ENCODE assay signal across 8 cellular contexts in the genomic region with DNA sequence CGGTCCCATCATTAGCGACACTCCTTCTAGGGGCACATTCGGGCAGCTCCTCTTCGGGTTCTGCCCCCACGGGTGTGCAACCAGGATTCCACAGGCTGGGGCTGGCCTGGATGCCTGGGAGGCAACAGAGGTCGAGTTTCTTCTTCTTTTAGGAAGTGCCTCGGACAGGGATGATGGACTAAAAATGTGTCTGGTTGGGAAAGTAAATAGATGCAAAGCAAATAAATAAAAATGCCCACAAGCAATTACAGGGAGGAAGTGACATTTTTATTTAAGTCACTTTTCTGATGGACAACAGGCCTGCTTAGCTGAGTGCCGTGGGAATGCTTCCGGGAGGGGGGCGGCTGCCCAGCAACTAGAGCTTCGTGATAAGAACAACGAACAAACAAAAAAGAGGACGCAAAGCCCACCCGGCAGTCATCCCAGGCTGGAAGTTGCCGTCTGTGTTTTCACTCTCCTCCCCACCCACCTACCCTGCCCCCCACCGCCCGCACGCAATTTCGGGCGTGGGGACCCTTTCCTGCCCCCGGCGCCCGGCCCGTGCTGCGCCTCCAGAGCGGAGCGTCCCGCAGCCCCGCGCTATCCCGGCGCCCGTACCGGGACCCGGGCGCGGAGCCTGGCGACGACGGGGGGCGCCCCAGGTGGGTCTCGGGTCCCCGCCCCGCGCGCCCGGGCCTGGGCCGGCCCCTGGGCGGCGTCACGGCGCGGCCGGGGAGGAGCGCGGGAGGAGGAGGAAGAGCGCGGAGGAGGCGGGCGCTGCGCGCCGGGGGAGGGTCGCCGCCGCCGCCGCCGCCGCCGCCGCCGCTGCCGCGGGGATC. TPM values are rescaled to one million over a fixed set of nuclear protein-coding genes. Genes with fewer than 3 reads are reported as not detected.
DNase-seq lines count a peak whose midpoint lies in the region; ATAC-seq and TF ChIP-seq lines count a peak whose summit lies in the region.

No MANE protein-coding gene starts in this region.

- H3K27ac Mint-ChIP-seq in progenitor cell of endocrine pancreas = peak overlapping the region; percentile 96

- peaks cover 2% of the 10 kb centered on the region for H3K36me3 Mint-ChIP-seq in progenitor cell of endocrine pancreas (ENCODE audit: insufficient read depth)

- H3K27me3 ChIP-seq in SJCRH30 (no peaks in the 10 kb centered on the region), adipocyte (replicated peaks; ENCODE audit: control insufficient read depth, insufficient read depth, low read length) (peaks cover 9% of the 10 kb centered on the region), heart right ventricle (no peaks in the 10 kb centered on the region)

- 2 to 3% methylated on average over 39 to 73 of the region's 75 CpGs for WGBS in heart right ventricle, 2 donors

- no peaks in the 10 kb centered on the region for H3K9me3 Mint-ChIP-seq in progenitor cell of endocrine pancreas (ENCODE audit: low read depth)

- H3K9me3 ChIP-seq in SJCRH30 (replicated peaks) (no peaks in the 10 kb centered on the region; the same call in 1 of the 2 replicates), adipocyte (ENCODE audit: control insufficient read depth, low read length) (no peaks in the 10 kb centered on the region), heart right ventricle (no peaks in the 10 kb centered on the region)

- DNase-seq in DMS114 treated with DMSO at 0.1 percent for 48 hours (lab: John Stamatoyannopoulos, UW; ENCODE audit: unreplicated experiment) (peak; percentile 6), SJCRH30 (peak; percentile 55 to 69), adipocyte (ENCODE audit: low read depth) (peak; percentile 85), heart right ventricle (peak; percentile 56 to 79), progenitor cell of endocrine pancreas (ENCODE audit: low spot score, unreplicated experiment) (peak; percentile 53), OCI-M2 (lab: John Stamatoyannopoulos, UW; ENCODE audit: unreplicated experiment) (no peak)

- ATAC-seq in GM19467 (IDR thresholded peaks at IDR 0.05; ENCODE audit: unreplicated experiment) = peak; percentile 68
- peak; percentile 55 for ATAC-seq in HG03565 (IDR thresholded peaks at IDR 0.05; ENCODE audit: unreplicated experiment)
- peak; percentile 72 to 93 (median 90) for ATAC-seq in heart right ventricle

- intact Hi-C loops in heart right ventricle (cut with DNase I) = loop anchor here in 7 of 10 donors (5.0 to 10.0 kb wide), 9 partner anchors 71 to 443 kb away; no protein-coding TSS in a partner anchor

- H3K4me3 ChIP-seq in SJCRH30 (peak overlapping the region; percentile 62), adipocyte (ENCODE audit: low read length) (peak overlapping the region; percentile 75), heart right ventricle (peak overlapping the region; percentile 53 to 85 (median 76))

- H3K4me1 Mint-ChIP-seq in progenitor cell of endocrine pancreas (ENCODE audit: low read depth) = peaks cover 45% of the 10 kb centered on the region

- TF ChIP-seq CTCF in heart right ventricle (IDR thresholded peaks at IDR 0.05) = no peak
- TF ChIP-seq CTCF in progenitor cell of endocrine pancreas (IDR thresholded peaks at IDR 0.05; ENCODE audit: unreplicated experiment) = peak; percentile 11

- H3K4me1 ChIP-seq in SJCRH30 = peaks cover 15% of the 10 kb centered on the region
- H3K4me1 ChIP-seq in adipocyte (ENCODE audit: control insufficient read depth, insufficient read depth, low read length) = peaks cover 10% of the 10 kb centered on the region
- peaks cover 13 to 55% (median 46%) of the 10 kb centered on the region in 9 donors for H3K4me1 ChIP-seq in heart right ventricle

- H3K4me3 Mint-ChIP-seq in progenitor cell of endocrine pancreas (ENCODE audit: low read depth) = peak overlapping the region; percentile 81

- H3K36me3 ChIP-seq in SJCRH30 (peaks cover 10% of the 10 kb centered on the region; the same call in 1 of the 2 replicates), adipocyte (ENCODE audit: control insufficient read depth, insufficient read depth, low read length, severe bottlenecking) (no peaks in the 10 kb centered on the region), heart right ventricle (no peaks in the 10 kb centered on the region)

- peak overlapping the region; percentile 21; the same call in 1 of the 2 replicates for H3K27ac ChIP-seq in SJCRH30
- H3K27ac ChIP-seq in heart right ventricle = peak overlapping the region; percentile 89 to 97 (median 94)

- H3K27me3 Mint-ChIP-seq in progenitor cell of endocrine pancreas = peaks cover 7% of the 10 kb centered on the region

- H3K9ac ChIP-seq in adipocyte (ENCODE audit: low read length) = peak overlapping the region; percentile 40

RNA-seq across cellular contexts. Expression of a gene that starts 0.4 kb away (rescaled TPM):
- total RNA-seq in SJCRH30 (2014; rRNA removed; shearing (Covaris generic)) = 50.5 and 51.9 TPM in 2 replicates
- total RNA-seq in heart right ventricle = 10 to 100 TPM; 21.1 to 45.1 (median 29.9) TPM
- 10 to 100 TPM; 18.5 to 20.8 TPM for polyA plus RNA-seq in heart right ventricle
- total RNA-seq in progenitor cell of endocrine pancreas = 92.5 TPM in 2 replicates
